ENCODE assay signal across 11 cellular contexts in genomic region chr17:2388705-2389099, GRCh38. TPM values are rescaled to one million over a fixed set of nuclear protein-coding genes. Genes with fewer than 3 reads are reported as not detected.
A peak's percentile ranks its signal among the peaks of the same experiment; 100 is the strongest.
DNase-seq lines count a peak whose midpoint lies in the region; ATAC-seq, FAIRE-seq and TF ChIP-seq lines count a peak whose summit lies in the region.
"Had no signal": no experiment of that assay in that cellular context is flagged by ENCODE, and none has a peak within 500 bp of the region (broad histone marks: within the 10 kb centered on the region; RNA-seq: fewer than 3 reads in every experiment).

No MANE protein-coding gene starts in this region.

- H3K4me3 Mint-ChIP-seq in activated naive CD4-positive, alpha-beta T cell treated with anti-CD3 and anti-CD28 coated beads, Interleukin-2, amount 50 U/mL, for 24 hours = no peak overlapping the region
- no peak overlapping the region for H3K4me3 Mint-ChIP-seq in activated T-helper 1 cell treated with anti-CD3 and anti-CD28 coated beads, Interleukin-12 subunit alpha, Interleukin-12 subunit beta, Interleukin-2, Interleukin-4 antibody, amounts not matched to agents 30 ng/mL and 10 ng/mL and 1 ng/mL, durations not matched to agents 14 hours and 24 hours and 36 hours
- H3K4me3 Mint-ChIP-seq in type B pancreatic cell = peak overlapping the region; percentile 43

- no peak for ATAC-seq in HG02678 (IDR thresholded peaks at IDR 0.05; ENCODE audit: unreplicated experiment)

- no peak overlapping the region for H3K27ac ChIP-seq in kidney (ENCODE audit: low read depth in 2 of 2, low read length in 2 of 2)

- H3K9ac ChIP-seq in kidney (ENCODE audit: low read length in 2 of 2) = no peak overlapping the region

- peaks cover 16 to 19% of the 10 kb centered on the region in 2 donors for H3K4me1 ChIP-seq in kidney (ENCODE audit: control insufficient read depth in 1 of 2, insufficient read depth in 1 of 2, low read depth in 1 of 2, low read length in 2 of 2)

- no peak for FAIRE-seq in kidney (lab: Jason Lieb, UNC)
- FAIRE-seq: TTC549 had no signal

- intact Hi-C loops in activated T-helper 1 cell treated with anti-CD3 and anti-CD28 coated beads, Interleukin-12 subunit alpha, Interleukin-12 subunit beta, Interleukin-2, Interleukin-4 antibody, amounts not matched to agents 30 ng/mL and 10 ng/mL and 1 ng/mL, durations not matched to agents 14 hours and 24 hours and 36 hours (cut with micrococcal nuclease) = no loop called here
- intact Hi-C loops in kidney (cut with DNase I) (no loop called here), cardiac septum (cut with DNase I) (no loop called here)

- H3K27ac Mint-ChIP-seq in activated naive CD4-positive, alpha-beta T cell treated with anti-CD3 and anti-CD28 coated beads, Interleukin-2, amount 50 U/mL, for 24 hours = peak overlapping the region; percentile 1
- H3K27ac Mint-ChIP-seq in activated T-helper 1 cell treated with anti-CD3 and anti-CD28 coated beads, Interleukin-12 subunit alpha, Interleukin-12 subunit beta, Interleukin-2, Interleukin-4 antibody, amounts not matched to agents 30 ng/mL and 10 ng/mL and 1 ng/mL, durations not matched to agents 14 hours and 24 hours and 36 hours = peak overlapping the region; percentile 27
- peak overlapping the region; percentile 74 for H3K27ac Mint-ChIP-seq in type B pancreatic cell

- no peaks in the 10 kb centered on the region for H3K9me3 ChIP-seq in kidney (ENCODE audit: control insufficient read depth in 1 of 2, low read length in 2 of 2)
- H3K9me3 ChIP-seq: breast epithelium had no signal

- peaks cover 0 to 9% of the 10 kb centered on the region in 2 donors for H3K36me3 ChIP-seq in kidney (ENCODE audit: control insufficient read depth in 1 of 2, insufficient read depth in 2 of 2, low read length in 2 of 2)

- no peak for DNase-seq in activated naive CD4-positive, alpha-beta T cell treated with anti-CD3 and anti-CD28 coated beads, Interleukin-2, amount 50 U/mL, for 16 hours
- DNase-seq in activated T-helper 1 cell treated with anti-CD3 and anti-CD28 coated beads, Interleukin-12 subunit alpha, Interleukin-12 subunit beta, Interleukin-2, Interleukin-4 antibody, amounts not matched to agents 30 ng/mL and 10 ng/mL and 1 ng/mL, durations not matched to agents 14 hours and 24 hours and 36 hours (ENCODE audit: low spot score) = no peak
- DNase-seq in kidney (peak; percentile 71), type B pancreatic cell (ENCODE audit: extremely low spot score, unreplicated experiment) (no peak), hepatic stellate cell (ENCODE audit: low spot score) (no peak), cardiac septum (ENCODE audit: low spot score) (no peak)
- DNase-seq: NCI-H226 had no signal

- no peaks in the 10 kb centered on the region for H3K9me3 Mint-ChIP-seq in activated naive CD4-positive, alpha-beta T cell treated with anti-CD3 and anti-CD28 coated beads, Interleukin-2, amount 50 U/mL, for 24 hours
- no peaks in the 10 kb centered on the region for H3K9me3 Mint-ChIP-seq in activated T-helper 1 cell treated with anti-CD3 and anti-CD28 coated beads, Interleukin-12 subunit alpha, Interleukin-12 subunit beta, Interleukin-2, Interleukin-4 antibody, amounts not matched to agents 30 ng/mL and 10 ng/mL and 1 ng/mL, durations not matched to agents 14 hours and 24 hours and 36 hours
- no peaks in the 10 kb centered on the region for H3K9me3 Mint-ChIP-seq in type B pancreatic cell

- TF ChIP-seq CTCF in kidney (IDR thresholded peaks at IDR 0.05; ENCODE audit: borderline replicate concordance, extremely low read depth, insufficient read depth) (no peak), type B pancreatic cell (conservative IDR thresholded peaks at IDR 0.05) (peak; percentile 44)

- peaks cover 34% of the 10 kb centered on the region for H3K4me1 Mint-ChIP-seq in activated naive CD4-positive, alpha-beta T cell treated with anti-CD3 and anti-CD28 coated beads, Interleukin-2, amount 50 U/mL, for 24 hours
- peaks cover 20% of the 10 kb centered on the region for H3K4me1 Mint-ChIP-seq in activated T-helper 1 cell treated with anti-CD3 and anti-CD28 coated beads, Interleukin-12 subunit alpha, Interleukin-12 subunit beta, Interleukin-2, Interleukin-4 antibody, amounts not matched to agents 30 ng/mL and 10 ng/mL and 1 ng/mL, durations not matched to agents 14 hours and 24 hours and 36 hours (ENCODE audit: low read depth)
- peaks cover 43% of the 10 kb centered on the region for H3K4me1 Mint-ChIP-seq in type B pancreatic cell (ENCODE audit: unreplicated experiment)

- H3K36me3 Mint-ChIP-seq in activated naive CD4-positive, alpha-beta T cell treated with anti-CD3 and anti-CD28 coated beads, Interleukin-2, amount 50 U/mL, for 24 hours = no peaks in the 10 kb centered on the region
- H3K36me3 Mint-ChIP-seq in activated T-helper 1 cell treated with anti-CD3 and anti-CD28 coated beads, Interleukin-12 subunit alpha, Interleukin-12 subunit beta, Interleukin-2, Interleukin-4 antibody, amounts not matched to agents 30 ng/mL and 10 ng/mL and 1 ng/mL, durations not matched to agents 14 hours and 24 hours and 36 hours (ENCODE audit: low read depth) = peaks cover 9% of the 10 kb centered on the region
- H3K36me3 Mint-ChIP-seq in type B pancreatic cell = peaks cover 4% of the 10 kb centered on the region

- H3K27me3 Mint-ChIP-seq in activated naive CD4-positive, alpha-beta T cell treated with anti-CD3 and anti-CD28 coated beads, Interleukin-2, amount 50 U/mL, for 24 hours = no peaks in the 10 kb centered on the region
- H3K27me3 Mint-ChIP-seq in activated T-helper 1 cell treated with anti-CD3 and anti-CD28 coated beads, Interleukin-12 subunit alpha, Interleukin-12 subunit beta, Interleukin-2, Interleukin-4 antibody, amounts not matched to agents 30 ng/mL and 10 ng/mL and 1 ng/mL, durations not matched to agents 14 hours and 24 hours and 36 hours (ENCODE audit: insufficient read depth) = no peaks in the 10 kb centered on the region
- H3K27me3 Mint-ChIP-seq in type B pancreatic cell = no peaks in the 10 kb centered on the region

- no peak overlapping the region for H3K4me3 ChIP-seq in kidney (ENCODE audit: low read length in 2 of 2)
- H3K4me3 ChIP-seq: breast epithelium had no signal

RNA-seq across cellular contexts. Expression of gene MNT, which starts 12.2 kb away (rescaled TPM):
- 31.5 and 35.9 TPM in 2 replicates for total RNA-seq in activated T-helper 1 cell treated with anti-CD3 and anti-CD28 coated beads, Interleukin-12 subunit alpha, Interleukin-12 subunit beta, Interleukin-2, Interleukin-4 antibody, amounts not matched to agents 30 ng/mL and 10 ng/mL and 1 ng/mL, durations not matched to agents 14 hours and 24 hours and 36 hours
- total RNA-seq in kidney (39.8 TPM), type B pancreatic cell (ENCODE audit: low replicate concordance) (26.9 and 32.9 TPM in 2 replicates), cardiac septum (12.9 TPM)
- polyA plus RNA-seq in kidney (ENCODE audit: insufficient read depth, low read depth, low replicate concordance) = 3.7 TPM

RNA-seq across cellular contexts. Expression of gene SGSM2, which starts 51.4 kb away (rescaled TPM):
- 39.1 and 45.9 TPM in 2 replicates for total RNA-seq in activated T-helper 1 cell treated with anti-CD3 and anti-CD28 coated beads, Interleukin-12 subunit alpha, Interleukin-12 subunit beta, Interleukin-2, Interleukin-4 antibody, amounts not matched to agents 30 ng/mL and 10 ng/mL and 1 ng/mL, durations not matched to agents 14 hours and 24 hours and 36 hours
- total RNA-seq in kidney (58.0 TPM), type B pancreatic cell (ENCODE audit: low replicate concordance) (64.1 and 74.3 TPM in 2 replicates), cardiac septum (35.5 TPM)
- 33.7 TPM for polyA plus RNA-seq in kidney (ENCODE audit: insufficient read depth, low read depth, low replicate concordance)

RNA-seq across cellular contexts. Expression of gene TSR1, which starts 52.4 kb away (rescaled TPM):
- 91.3 and 92.9 TPM in 2 replicates for total RNA-seq in activated T-helper 1 cell treated with anti-CD3 and anti-CD28 coated beads, Interleukin-12 subunit alpha, Interleukin-12 subunit beta, Interleukin-2, Interleukin-4 antibody, amounts not matched to agents 30 ng/mL and 10 ng/mL and 1 ng/mL, durations not matched to agents 14 hours and 24 hours and 36 hours
- total RNA-seq in kidney (24.4 TPM), type B pancreatic cell (ENCODE audit: low replicate concordance) (37.8 and 40.3 TPM in 2 replicates), cardiac septum (23.0 TPM)
- 9.1 TPM for polyA plus RNA-seq in kidney (ENCODE audit: insufficient read depth, low read depth, low replicate concordance)

Comparison
In these comparisons a context has a peak if more than half of its experiments do, and no peak if none do; other contexts are left out.
1. H3K27ac Mint-ChIP-seq: peak in every context shown above with its lines; median percentile 74 in type B pancreatic cell; 27 in activated T-helper 1 cell treated with anti-CD3 and anti-CD28 coated beads, Interleukin-12 subunit alpha, Interleukin-12 subunit beta, Interleukin-2, Interleukin-4 antibody, amounts not matched to agents 30 ng/mL and 10 ng/mL and 1 ng/mL, durations not matched to agents 14 hours and 24 hours and 36 hours; 1 in activated naive CD4-positive, alpha-beta T cell treated with anti-CD3 and anti-CD28 coated beads, Interleukin-2, amount 50 U/mL, for 24 hours.